Comparison of ENCODE assay signal across 1 cellular context in the genomic region with DNA sequence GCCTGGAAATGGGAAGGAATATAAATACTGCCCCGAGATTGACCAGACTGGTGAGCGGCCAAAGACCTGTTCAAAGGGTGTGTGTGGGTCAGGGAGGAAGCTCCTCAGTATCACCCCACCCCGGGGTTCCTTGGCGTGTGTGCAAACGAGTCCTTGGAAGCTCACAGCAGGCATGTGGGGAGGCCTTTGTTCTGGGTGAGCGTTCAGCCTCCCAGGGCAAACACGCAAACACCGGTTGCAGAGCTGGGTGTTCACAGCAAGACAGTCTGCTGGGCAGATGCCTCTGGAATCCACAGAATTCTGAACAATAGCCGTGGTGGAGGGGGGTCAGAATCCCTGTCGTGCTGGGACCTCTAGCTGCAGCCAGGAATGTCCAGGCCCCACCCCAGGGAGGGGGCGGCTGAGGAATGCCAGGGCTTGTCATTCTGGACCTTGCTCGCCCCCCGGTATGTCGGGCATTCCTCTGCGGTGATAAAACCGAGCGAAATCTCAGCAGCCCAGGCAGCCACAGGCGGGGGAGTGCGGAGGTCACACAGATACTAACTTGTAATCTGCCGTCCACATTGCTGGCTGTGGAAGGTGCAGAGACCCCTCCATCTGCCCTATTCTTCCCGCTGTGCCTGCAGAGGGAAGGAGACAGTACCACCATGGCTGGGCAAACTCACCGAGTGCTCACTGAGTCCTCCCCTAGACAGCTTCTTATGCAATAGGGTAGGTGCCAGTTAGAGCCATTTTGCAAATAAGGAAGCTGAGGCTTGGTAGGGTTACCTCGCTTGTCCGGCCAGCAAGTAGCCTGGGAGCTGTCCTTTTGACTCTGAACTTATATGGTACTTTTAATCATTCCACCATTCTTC.
TF ChIP-seq lines count a peak whose summit lies in the region.
"Not testable (repeated sequence)": the region's sequence is repeated elsewhere in the genome, so short reads cannot be mapped to it uniquely, and the experiment has no call there.

No MANE protein-coding gene starts in this region.

TF ChIP-seq in HepG2, 621 proteins besides CTCF, POLR2A, EP300 and RAD21 (continued from another document and continues in another):
- TF ChIP-seq, protein P1, sequence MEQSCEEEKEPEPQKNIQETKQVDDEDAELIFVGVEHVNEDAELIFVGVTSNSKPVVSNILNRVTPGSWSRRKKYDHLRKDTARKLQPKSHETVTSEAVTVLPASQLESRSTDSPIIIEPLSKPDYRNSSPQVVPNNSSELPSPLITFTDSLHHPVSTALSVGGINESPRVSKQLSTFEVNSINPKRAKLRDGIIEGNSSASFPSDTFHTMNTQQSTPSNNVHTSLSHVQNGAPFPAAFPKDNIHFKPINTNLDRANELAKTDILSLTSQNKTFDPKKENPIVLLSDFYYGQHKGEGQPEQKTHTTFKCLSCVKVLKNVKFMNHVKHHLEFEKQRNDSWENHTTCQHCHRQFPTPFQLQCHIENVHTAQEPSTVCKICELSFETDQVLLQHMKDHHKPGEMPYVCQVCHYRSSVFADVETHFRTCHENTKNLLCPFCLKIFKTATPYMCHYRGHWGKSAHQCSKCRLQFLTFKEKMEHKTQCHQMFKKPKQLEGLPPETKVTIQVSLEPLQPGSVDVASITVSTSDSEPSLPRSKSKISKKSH (CRISPR knock-in tag; IDR thresholded peaks at IDR 0.05; ENCODE audit: borderline replicate concordance), result peak; percentile 71; the same call in 1 of the 2 replicates
- TF ChIP-seq, protein P2, sequence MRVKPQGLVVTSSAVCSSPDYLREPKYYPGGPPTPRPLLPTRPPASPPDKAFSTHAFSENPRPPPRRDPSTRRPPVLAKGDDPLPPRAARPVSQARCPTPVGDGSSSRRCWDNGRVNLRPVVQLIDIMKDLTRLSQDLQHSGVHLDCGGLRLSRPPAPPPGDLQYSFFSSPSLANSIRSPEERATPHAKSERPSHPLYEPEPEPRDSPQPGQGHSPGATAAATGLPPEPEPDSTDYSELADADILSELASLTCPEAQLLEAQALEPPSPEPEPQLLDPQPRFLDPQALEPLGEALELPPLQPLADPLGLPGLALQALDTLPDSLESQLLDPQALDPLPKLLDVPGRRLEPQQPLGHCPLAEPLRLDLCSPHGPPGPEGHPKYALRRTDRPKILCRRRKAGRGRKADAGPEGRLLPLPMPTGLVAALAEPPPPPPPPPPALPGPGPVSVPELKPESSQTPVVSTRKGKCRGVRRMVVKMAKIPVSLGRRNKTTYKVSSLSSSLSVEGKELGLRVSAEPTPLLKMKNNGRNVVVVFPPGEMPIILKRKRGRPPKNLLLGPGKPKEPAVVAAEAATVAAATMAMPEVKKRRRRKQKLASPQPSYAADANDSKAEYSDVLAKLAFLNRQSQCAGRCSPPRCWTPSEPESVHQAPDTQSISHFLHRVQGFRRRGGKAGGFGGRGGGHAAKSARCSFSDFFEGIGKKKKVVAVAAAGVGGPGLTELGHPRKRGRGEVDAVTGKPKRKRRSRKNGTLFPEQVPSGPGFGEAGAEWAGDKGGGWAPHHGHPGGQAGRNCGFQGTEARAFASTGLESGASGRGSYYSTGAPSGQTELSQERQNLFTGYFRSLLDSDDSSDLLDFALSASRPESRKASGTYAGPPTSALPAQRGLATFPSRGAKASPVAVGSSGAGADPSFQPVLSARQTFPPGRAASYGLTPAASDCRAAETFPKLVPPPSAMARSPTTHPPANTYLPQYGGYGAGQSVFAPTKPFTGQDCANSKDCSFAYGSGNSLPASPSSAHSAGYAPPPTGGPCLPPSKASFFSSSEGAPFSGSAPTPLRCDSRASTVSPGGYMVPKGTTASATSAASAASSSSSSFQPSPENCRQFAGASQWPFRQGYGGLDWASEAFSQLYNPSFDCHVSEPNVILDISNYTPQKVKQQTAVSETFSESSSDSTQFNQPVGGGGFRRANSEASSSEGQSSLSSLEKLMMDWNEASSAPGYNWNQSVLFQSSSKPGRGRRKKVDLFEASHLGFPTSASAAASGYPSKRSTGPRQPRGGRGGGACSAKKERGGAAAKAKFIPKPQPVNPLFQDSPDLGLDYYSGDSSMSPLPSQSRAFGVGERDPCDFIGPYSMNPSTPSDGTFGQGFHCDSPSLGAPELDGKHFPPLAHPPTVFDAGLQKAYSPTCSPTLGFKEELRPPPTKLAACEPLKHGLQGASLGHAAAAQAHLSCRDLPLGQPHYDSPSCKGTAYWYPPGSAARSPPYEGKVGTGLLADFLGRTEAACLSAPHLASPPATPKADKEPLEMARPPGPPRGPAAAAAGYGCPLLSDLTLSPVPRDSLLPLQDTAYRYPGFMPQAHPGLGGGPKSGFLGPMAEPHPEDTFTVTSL (CRISPR knock-in tag; IDR thresholded peaks at IDR 0.05; ENCODE audit: borderline replicate concordance), result peak; percentile 60; the same call in 1 of the 2 replicates
- TF ChIP-seq REPIN1 (CRISPR knock-in tag; IDR thresholded peaks at IDR 0.05; ENCODE audit: borderline replicate concordance, low read depth), result peak; percentile 91
- peak; percentile 77 for TF ChIP-seq LCORL (IDR thresholded peaks at IDR 0.05)
- TF ChIP-seq LCORL (CRISPR knock-in tag; IDR thresholded peaks at IDR 0.05), result peak; percentile 100
- TF ChIP-seq MEIS2 (CRISPR knock-in tag; IDR thresholded peaks at IDR 0.05), result peak; percentile 96
- TF ChIP-seq NFIC (IDR thresholded peaks at IDR 0.05; ENCODE audit: low read length), result peak; percentile 29; the same call in 1 of the 2 replicates
- TF ChIP-seq, protein P3, sequence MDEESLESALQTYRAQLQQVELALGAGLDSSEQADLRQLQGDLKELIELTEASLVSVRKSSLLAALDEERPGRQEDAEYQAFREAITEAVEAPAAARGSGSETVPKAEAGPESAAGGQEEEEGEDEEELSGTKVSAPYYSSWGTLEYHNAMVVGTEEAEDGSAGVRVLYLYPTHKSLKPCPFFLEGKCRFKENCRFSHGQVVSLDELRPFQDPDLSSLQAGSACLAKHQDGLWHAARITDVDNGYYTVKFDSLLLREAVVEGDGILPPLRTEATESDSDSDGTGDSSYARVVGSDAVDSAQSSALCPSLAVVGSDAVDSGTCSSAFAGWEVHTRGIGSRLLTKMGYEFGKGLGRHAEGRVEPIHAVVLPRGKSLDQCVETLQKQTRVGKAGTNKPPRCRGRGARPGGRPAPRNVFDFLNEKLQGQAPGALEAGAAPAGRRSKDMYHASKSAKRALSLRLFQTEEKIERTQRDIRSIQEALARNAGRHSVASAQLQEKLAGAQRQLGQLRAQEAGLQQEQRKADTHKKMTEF (CRISPR knock-in tag; IDR thresholded peaks at IDR 0.05), result peak; percentile 89
- TF ChIP-seq PPARG (CRISPR knock-in tag; conservative IDR thresholded peaks at IDR 0.05), result peak; percentile 77
- TF ChIP-seq, protein P4, sequence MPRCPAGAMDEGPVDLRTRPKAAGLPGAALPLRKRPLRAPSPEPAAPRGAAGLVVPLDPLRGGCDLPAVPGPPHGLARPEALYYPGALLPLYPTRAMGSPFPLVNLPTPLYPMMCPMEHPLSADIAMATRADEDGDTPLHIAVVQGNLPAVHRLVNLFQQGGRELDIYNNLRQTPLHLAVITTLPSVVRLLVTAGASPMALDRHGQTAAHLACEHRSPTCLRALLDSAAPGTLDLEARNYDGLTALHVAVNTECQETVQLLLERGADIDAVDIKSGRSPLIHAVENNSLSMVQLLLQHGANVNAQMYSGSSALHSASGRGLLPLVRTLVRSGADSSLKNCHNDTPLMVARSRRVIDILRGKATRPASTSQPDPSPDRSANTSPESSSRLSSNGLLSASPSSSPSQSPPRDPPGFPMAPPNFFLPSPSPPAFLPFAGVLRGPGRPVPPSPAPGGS (CRISPR knock-in tag; IDR thresholded peaks at IDR 0.05), result peak; percentile 92; the same call in 1 of the 2 replicates
- TF ChIP-seq FOXM1 (CRISPR knock-in tag; IDR thresholded peaks at IDR 0.05), result 0 out of 2 replicates have a peak, but pooled peaks have one; percentile 59
- TF ChIP-seq, protein P5, sequence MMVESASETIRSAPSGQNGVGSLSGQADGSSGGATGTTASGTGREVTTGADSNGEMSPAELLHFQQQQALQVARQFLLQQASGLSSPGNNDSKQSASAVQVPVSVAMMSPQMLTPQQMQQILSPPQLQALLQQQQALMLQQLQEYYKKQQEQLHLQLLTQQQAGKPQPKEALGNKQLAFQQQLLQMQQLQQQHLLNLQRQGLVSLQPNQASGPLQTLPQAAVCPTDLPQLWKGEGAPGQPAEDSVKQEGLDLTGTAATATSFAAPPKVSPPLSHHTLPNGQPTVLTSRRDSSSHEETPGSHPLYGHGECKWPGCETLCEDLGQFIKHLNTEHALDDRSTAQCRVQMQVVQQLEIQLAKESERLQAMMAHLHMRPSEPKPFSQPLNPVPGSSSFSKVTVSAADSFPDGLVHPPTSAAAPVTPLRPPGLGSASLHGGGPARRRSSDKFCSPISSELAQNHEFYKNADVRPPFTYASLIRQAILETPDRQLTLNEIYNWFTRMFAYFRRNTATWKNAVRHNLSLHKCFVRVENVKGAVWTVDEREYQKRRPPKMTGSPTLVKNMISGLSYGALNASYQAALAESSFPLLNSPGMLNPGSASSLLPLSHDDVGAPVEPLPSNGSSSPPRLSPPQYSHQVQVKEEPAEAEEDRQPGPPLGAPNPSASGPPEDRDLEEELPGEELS (CRISPR knock-in tag; IDR thresholded peaks at IDR 0.05), result peak; percentile 94
- TF ChIP-seq SIX4 (CRISPR knock-in tag; IDR thresholded peaks at IDR 0.05), result peak; percentile 36
- TF ChIP-seq, protein P6, sequence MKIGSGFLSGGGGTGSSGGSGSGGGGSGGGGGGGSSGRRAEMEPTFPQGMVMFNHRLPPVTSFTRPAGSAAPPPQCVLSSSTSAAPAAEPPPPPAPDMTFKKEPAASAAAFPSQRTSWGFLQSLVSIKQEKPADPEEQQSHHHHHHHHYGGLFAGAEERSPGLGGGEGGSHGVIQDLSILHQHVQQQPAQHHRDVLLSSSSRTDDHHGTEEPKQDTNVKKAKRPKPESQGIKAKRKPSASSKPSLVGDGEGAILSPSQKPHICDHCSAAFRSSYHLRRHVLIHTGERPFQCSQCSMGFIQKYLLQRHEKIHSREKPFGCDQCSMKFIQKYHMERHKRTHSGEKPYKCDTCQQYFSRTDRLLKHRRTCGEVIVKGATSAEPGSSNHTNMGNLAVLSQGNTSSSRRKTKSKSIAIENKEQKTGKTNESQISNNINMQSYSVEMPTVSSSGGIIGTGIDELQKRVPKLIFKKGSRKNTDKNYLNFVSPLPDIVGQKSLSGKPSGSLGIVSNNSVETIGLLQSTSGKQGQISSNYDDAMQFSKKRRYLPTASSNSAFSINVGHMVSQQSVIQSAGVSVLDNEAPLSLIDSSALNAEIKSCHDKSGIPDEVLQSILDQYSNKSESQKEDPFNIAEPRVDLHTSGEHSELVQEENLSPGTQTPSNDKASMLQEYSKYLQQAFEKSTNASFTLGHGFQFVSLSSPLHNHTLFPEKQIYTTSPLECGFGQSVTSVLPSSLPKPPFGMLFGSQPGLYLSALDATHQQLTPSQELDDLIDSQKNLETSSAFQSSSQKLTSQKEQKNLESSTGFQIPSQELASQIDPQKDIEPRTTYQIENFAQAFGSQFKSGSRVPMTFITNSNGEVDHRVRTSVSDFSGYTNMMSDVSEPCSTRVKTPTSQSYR (CRISPR knock-in tag; IDR thresholded peaks at IDR 0.05; ENCODE audit: borderline replicate concordance), result peak; percentile 93
- TF ChIP-seq ZNF792 (CRISPR knock-in tag; IDR thresholded peaks at IDR 0.05), result peak; percentile 91
- TF ChIP-seq ZMAT3 (CRISPR knock-in tag; conservative IDR thresholded peaks at IDR 0.05), result peak; percentile 90; the same call in 1 of the 2 replicates
- peak; percentile 98 for TF ChIP-seq TARDBP (CRISPR knock-in tag; IDR thresholded peaks at IDR 0.05)
- TF ChIP-seq HNRNPLL (IDR thresholded peaks at IDR 0.05; ENCODE audit: low read depth, low read length, poor library complexity, severe bottlenecking), result peak; percentile 48
- peak; percentile 94 for TF ChIP-seq KLF6 (CRISPR knock-in tag; IDR thresholded peaks at IDR 0.05)
- TF ChIP-seq ZNF790 (CRISPR knock-in tag; IDR thresholded peaks at IDR 0.05; ENCODE audit: borderline replicate concordance), result 0 out of 2 replicates have a peak, but pooled peaks have one; percentile 23
- TF ChIP-seq HOXD1 (CRISPR knock-in tag; IDR thresholded peaks at IDR 0.05), result peak; percentile 17; the same call in 1 of the 2 replicates
- TF ChIP-seq PTBP1 (IDR thresholded peaks at IDR 0.05; ENCODE audit: low read depth, low read length, poor library complexity, severe bottlenecking), result peak; percentile 87
- not testable (repeated sequence) for TF ChIP-seq NONO (IDR thresholded peaks at IDR 0.05)
- peak; percentile 89 for TF ChIP-seq NONO (CRISPR knock-in tag; conservative IDR thresholded peaks at IDR 0.05)
- peak; percentile 80 for TF ChIP-seq ZNF264 (CRISPR knock-in tag; IDR thresholded peaks at IDR 0.05)
- TF ChIP-seq TBL1XR1 (IDR thresholded peaks at IDR 0.05; ENCODE audit: borderline replicate concordance, low read length, partially characterized antibody), result peak; percentile 92
- TF ChIP-seq JUN (CRISPR knock-in tag; IDR thresholded peaks at IDR 0.05), result peak; percentile 98
- TF ChIP-seq MIER3 (CRISPR knock-in tag; IDR thresholded peaks at IDR 0.05; ENCODE audit: borderline replicate concordance), result peak; percentile 84; the same call in 1 of the 2 replicates
- TF ChIP-seq ASH2L (IDR thresholded peaks at IDR 0.05; ENCODE audit: insufficient read length, low read depth, low read length), result peak; percentile 53
- peak; percentile 39; the same call in 1 of the 2 replicates for TF ChIP-seq JDP2 (CRISPR knock-in tag; IDR thresholded peaks at IDR 0.05; ENCODE audit: borderline replicate concordance)
- peak; percentile 88; the same call in 1 of the 2 replicates for TF ChIP-seq ZNF614 (CRISPR knock-in tag; IDR thresholded peaks at IDR 0.05; ENCODE audit: borderline replicate concordance)
- peak; percentile 95 for TF ChIP-seq MED1 (CRISPR knock-in tag; IDR thresholded peaks at IDR 0.05)
- TF ChIP-seq CBFB (CRISPR knock-in tag; IDR thresholded peaks at IDR 0.05), result peak; percentile 95
- TF ChIP-seq, protein P7, sequence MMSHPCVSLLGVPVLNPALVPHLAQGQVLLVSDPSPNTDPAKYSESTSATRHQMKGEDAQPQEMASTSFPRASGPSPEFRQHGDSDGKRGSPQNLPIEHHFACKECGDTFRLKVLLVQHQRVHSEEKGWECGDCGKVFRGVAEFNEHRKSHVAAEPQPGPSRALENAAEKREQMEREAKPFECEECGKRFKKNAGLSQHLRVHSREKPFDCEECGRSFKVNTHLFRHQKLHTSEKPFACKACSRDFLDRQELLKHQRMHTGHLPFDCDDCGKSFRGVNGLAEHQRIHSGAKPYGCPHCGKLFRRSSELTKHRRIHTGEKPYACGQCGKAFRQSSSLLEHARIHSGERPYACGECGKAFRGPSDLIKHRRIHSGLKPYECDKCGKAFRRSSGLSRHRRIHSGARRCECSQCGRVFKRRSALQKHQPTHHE (CRISPR knock-in tag; IDR thresholded peaks at IDR 0.05; ENCODE audit: borderline replicate concordance), result peak; percentile 89; the same call in 1 of the 2 replicates
- TF ChIP-seq, protein P8, sequence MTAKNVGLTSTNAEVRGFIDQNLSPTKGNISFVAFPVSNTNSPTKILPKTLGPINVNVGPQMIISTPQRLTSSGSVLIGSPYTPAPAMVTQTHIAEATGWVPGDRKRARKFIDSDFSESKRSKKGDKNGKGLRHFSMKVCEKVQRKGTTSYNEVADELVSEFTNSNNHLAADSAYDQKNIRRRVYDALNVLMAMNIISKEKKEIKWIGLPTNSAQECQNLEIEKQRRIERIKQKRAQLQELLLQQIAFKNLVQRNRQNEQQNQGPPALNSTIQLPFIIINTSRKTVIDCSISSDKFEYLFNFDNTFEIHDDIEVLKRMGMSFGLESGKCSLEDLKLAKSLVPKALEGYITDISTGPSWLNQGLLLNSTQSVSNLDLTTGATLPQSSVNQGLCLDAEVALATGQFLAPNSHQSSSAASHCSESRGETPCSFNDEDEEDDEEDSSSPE (CRISPR knock-in tag; IDR thresholded peaks at IDR 0.05), result peak; percentile 65
- peak; percentile 66 for TF ChIP-seq ZNF451 (CRISPR knock-in tag; IDR thresholded peaks at IDR 0.05)
- TF ChIP-seq, protein P9, sequence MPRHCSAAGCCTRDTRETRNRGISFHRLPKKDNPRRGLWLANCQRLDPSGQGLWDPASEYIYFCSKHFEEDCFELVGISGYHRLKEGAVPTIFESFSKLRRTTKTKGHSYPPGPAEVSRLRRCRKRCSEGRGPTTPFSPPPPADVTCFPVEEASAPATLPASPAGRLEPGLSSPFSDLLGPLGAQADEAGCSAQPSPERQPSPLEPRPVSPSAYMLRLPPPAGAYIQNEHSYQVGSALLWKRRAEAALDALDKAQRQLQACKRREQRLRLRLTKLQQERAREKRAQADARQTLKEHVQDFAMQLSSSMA (CRISPR knock-in tag; IDR thresholded peaks at IDR 0.05), result peak; percentile 90
- TF ChIP-seq HNRNPL (IDR thresholded peaks at IDR 0.05; ENCODE audit: low read depth, low read length), result peak; percentile 93
